ENCODE assay signal across 23 cellular contexts in genomic region chr17:48622857-48623256, GRCh38. TPM values are rescaled to one million over a fixed set of nuclear protein-coding genes. Genes with fewer than 3 reads are reported as not detected.
"Had no signal": no experiment of that assay in that cellular context is flagged by ENCODE, and none has a peak within 500 bp of the region (broad histone marks: within the 10 kb centered on the region; RNA-seq: fewer than 3 reads in every experiment).

No MANE protein-coding gene starts in this region.

- H3K36me3 ChIP-seq: brain microvascular endothelial cell, left lung, prostate gland had no signal

- H3K4me3 Mint-ChIP-seq: activated CD4-positive, alpha-beta T cell treated with anti-CD3 and anti-CD28 coated beads, Interleukin-2, amount 10 ng/mL, durations not matched to agents 24 days and 14 days; activated CD8-positive, alpha-beta memory T cell treated with anti-CD3 and anti-CD28 coated beads, Interleukin-2, amount 10 ng/mL, durations not matched to agents 7 days and 5 days; activated CD8-positive, alpha-beta T cell treated with anti-CD3 and anti-CD28 coated beads for 36 hours; activated naive CD4-positive, alpha-beta T cell treated with anti-CD3 and anti-CD28 coated beads, Interleukin-2, amount 50 U/mL, for 24 hours; activated T-helper 1 cell treated with anti-CD3 and anti-CD28 coated beads, Interleukin-12 subunit alpha, Interleukin-12 subunit beta, Interleukin-2, Interleukin-4 antibody, amounts not matched to agents 30 ng/mL and 10 ng/mL and 1 ng/mL, durations not matched to agents 14 hours and 24 hours and 36 hours; naive thymus-derived CD4-positive, alpha-beta T cell had no signal

- DNase-seq: activated CD4-positive, alpha-beta T cell treated with anti-CD3 and anti-CD28 coated beads, Interleukin-2, amount 10 ng/mL, durations not matched to agents 24 days and 14 days; activated CD8-positive, alpha-beta memory T cell treated with anti-CD3 and anti-CD28 coated beads, Interleukin-2, amount 10 ng/mL, durations not matched to agents 7 days and 5 days; activated CD8-positive, alpha-beta T cell treated with anti-CD3 and anti-CD28 coated beads for 36 hours; activated gamma-delta T cell; anterior cingulate cortex; brain microvascular endothelial cell; caudate nucleus; effector memory CD4-positive, alpha-beta T cell; hippocampal formation; left lung; naive thymus-derived CD4-positive, alpha-beta T cell; stimulated activated CD4-positive, alpha-beta T cell treated with anti-CD3 and anti-CD28 coated beads, Interleukin-4, amount 100 ng/mL, for 24 hours; stimulated activated naive CD8-positive, alpha-beta T cell treated with anti-CD3 and anti-CD28 coated beads, Interleukin-15, Interleukin-2, amounts not matched to agents 100 U/mL and 50 U/mL, for 24 hours had no signal

- H3K9me3 Mint-ChIP-seq: activated CD4-positive, alpha-beta T cell treated with anti-CD3 and anti-CD28 coated beads, Interleukin-2, amount 10 ng/mL, durations not matched to agents 24 days and 14 days; activated CD8-positive, alpha-beta T cell treated with anti-CD3 and anti-CD28 coated beads for 36 hours; activated naive CD4-positive, alpha-beta T cell treated with anti-CD3 and anti-CD28 coated beads, Interleukin-2, amount 50 U/mL, for 24 hours; activated T-helper 1 cell treated with anti-CD3 and anti-CD28 coated beads, Interleukin-12 subunit alpha, Interleukin-12 subunit beta, Interleukin-2, Interleukin-4 antibody, amounts not matched to agents 30 ng/mL and 10 ng/mL and 1 ng/mL, durations not matched to agents 14 hours and 24 hours and 36 hours had no signal

- H3K4me3 ChIP-seq: left lung, lung, prostate gland had no signal

- H3K27ac Mint-ChIP-seq: activated CD4-positive, alpha-beta T cell treated with anti-CD3 and anti-CD28 coated beads, Interleukin-2, amount 10 ng/mL, durations not matched to agents 24 days and 14 days; activated CD8-positive, alpha-beta memory T cell treated with anti-CD3 and anti-CD28 coated beads, Interleukin-2, amount 10 ng/mL, durations not matched to agents 7 days and 5 days; activated CD8-positive, alpha-beta T cell treated with anti-CD3 and anti-CD28 coated beads for 36 hours; activated naive CD4-positive, alpha-beta T cell treated with anti-CD3 and anti-CD28 coated beads, Interleukin-2, amount 50 U/mL, for 24 hours; activated T-helper 1 cell treated with anti-CD3 and anti-CD28 coated beads, Interleukin-12 subunit alpha, Interleukin-12 subunit beta, Interleukin-2, Interleukin-4 antibody, amounts not matched to agents 30 ng/mL and 10 ng/mL and 1 ng/mL, durations not matched to agents 14 hours and 24 hours and 36 hours; naive thymus-derived CD4-positive, alpha-beta T cell had no signal

- ATAC-seq: activated CD4-positive, CD25-positive, alpha-beta regulatory T cell treated with anti-CD3 and anti-CD28 coated beads, Interleukin-2, amount 50 U/mL, for 24 hours; activated CD8-positive, alpha-beta memory T cell treated with anti-CD3 and anti-CD28 coated beads, Interleukin-2, amount 10 ng/mL, durations not matched to agents 7 days and 5 days; activated CD8-positive, alpha-beta T cell treated with anti-CD3 and anti-CD28 coated beads for 36 hours; esophagus mucosa; left lung; naive thymus-derived CD4-positive, alpha-beta T cell; stimulated activated naive CD8-positive, alpha-beta T cell treated with anti-CD3 and anti-CD28 coated beads, Interleukin-15, Interleukin-2, amounts not matched to agents 100 U/mL and 50 U/mL, for 24 hours had no signal

- H3K27ac ChIP-seq: brain microvascular endothelial cell, left lung, prostate gland, VCaP had no signal

- H3K9me3 ChIP-seq: left lung, prostate gland had no signal

RNA-seq across cellular contexts. Expression of gene HOXB9, which starts 3.3 kb away (rescaled TPM):
- total RNA-seq: esophagus mucosa, frontal cortex, left lung, osteocyte had no signal
- polyA plus RNA-seq: lung; naive thymus-derived CD4-positive, alpha-beta T cell had no signal

RNA-seq across cellular contexts. Expression of gene HOXB8, which starts 7.8 kb away (rescaled TPM):
- total RNA-seq: activated CD4-positive, alpha-beta T cell treated with anti-CD3 and anti-CD28 coated beads, Interleukin-2, amount 10 ng/mL, durations not matched to agents 24 days and 14 days; activated CD8-positive, alpha-beta T cell treated with anti-CD3 and anti-CD28 coated beads for 36 hours; activated T-helper 1 cell treated with anti-CD3 and anti-CD28 coated beads, Interleukin-12 subunit alpha, Interleukin-12 subunit beta, Interleukin-2, Interleukin-4 antibody, amounts not matched to agents 30 ng/mL and 10 ng/mL and 1 ng/mL, durations not matched to agents 14 hours and 24 hours and 36 hours; esophagus mucosa; frontal cortex; naive thymus-derived CD4-positive, alpha-beta T cell; osteocyte; T-helper 2 cell treated with Interferon-gamma antibody and Interleukin-4, amounts not matched to agents 100 ng/mL and 5 ng/mL, for 36 hours had no signal
- polyA plus RNA-seq: naive thymus-derived CD4-positive, alpha-beta T cell had no signal

RNA-seq across cellular contexts. Expression of gene HOXB7, which starts 12.0 kb away (rescaled TPM):
- total RNA-seq: frontal cortex, osteocyte had no signal
- polyA plus RNA-seq: naive thymus-derived CD4-positive, alpha-beta T cell had no signal

RNA-seq across cellular contexts. Expression of gene HOXB6, which starts 18.1 kb away (rescaled TPM):
- total RNA-seq: activated CD8-positive, alpha-beta T cell treated with anti-CD3 and anti-CD28 coated beads for 36 hours; frontal cortex; osteocyte; T-helper 2 cell treated with Interferon-gamma antibody and Interleukin-4, amounts not matched to agents 100 ng/mL and 5 ng/mL, for 36 hours had no signal
- polyA plus RNA-seq: naive thymus-derived CD4-positive, alpha-beta T cell had no signal

RNA-seq across cellular contexts. Expression of gene HOXB5, which starts 29.3 kb away (rescaled TPM):
- total RNA-seq: activated CD4-positive, alpha-beta T cell treated with anti-CD3 and anti-CD28 coated beads, Interleukin-2, amount 10 ng/mL, durations not matched to agents 24 days and 14 days; activated CD8-positive, alpha-beta T cell treated with anti-CD3 and anti-CD28 coated beads for 36 hours; activated T-helper 1 cell treated with anti-CD3 and anti-CD28 coated beads, Interleukin-12 subunit alpha, Interleukin-12 subunit beta, Interleukin-2, Interleukin-4 antibody, amounts not matched to agents 30 ng/mL and 10 ng/mL and 1 ng/mL, durations not matched to agents 14 hours and 24 hours and 36 hours; frontal cortex; naive thymus-derived CD4-positive, alpha-beta T cell; osteocyte had no signal
- polyA plus RNA-seq: naive thymus-derived CD4-positive, alpha-beta T cell had no signal
